ENCODE assay signal across 11 cellular contexts in the genomic region with DNA sequence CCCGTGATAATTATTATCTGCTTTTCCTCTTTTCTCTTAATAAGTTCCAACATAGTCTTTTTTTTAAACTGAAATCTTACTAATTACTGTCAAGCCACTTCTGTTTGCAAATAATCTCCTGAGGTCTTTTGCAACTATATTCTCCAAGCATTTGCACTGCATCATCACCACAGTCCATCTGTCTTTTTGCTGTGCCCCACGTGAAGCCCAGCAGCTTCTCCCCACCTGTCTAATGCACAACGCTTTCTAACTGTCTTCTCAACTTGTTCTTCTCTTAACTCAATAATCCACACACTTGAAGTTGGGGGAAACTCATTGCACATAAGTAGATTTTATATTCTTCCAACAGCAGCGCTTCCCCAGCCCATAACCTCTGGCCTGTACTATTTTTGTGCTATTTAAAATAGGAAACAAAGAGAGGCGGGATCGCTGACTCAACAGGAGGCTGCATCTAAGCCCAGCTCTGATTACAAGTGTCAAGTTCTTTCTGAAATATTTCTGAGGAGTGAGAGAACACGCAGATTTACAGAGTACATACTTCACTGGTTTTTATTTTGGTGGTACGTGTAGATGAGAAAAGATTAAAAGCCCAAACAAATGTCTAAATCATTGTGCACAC.
DNase-seq lines count a peak whose midpoint lies in the region; ATAC-seq and TF ChIP-seq lines count a peak whose summit lies in the region.
"Had no signal": no experiment of that assay in that cellular context is flagged by ENCODE, and none has a peak within 500 bp of the region (broad histone marks: within the 10 kb centered on the region; RNA-seq: fewer than 3 reads in every experiment).

No MANE protein-coding gene starts in this region.

- TF ChIP-seq CTCF in heart right ventricle (IDR thresholded peaks at IDR 0.05), result no peak

- H3K27ac ChIP-seq in heart right ventricle, result peak overlapping the region in 3 of 10 donors; percentile 38 to 54 (median 44)

- DNase-seq in SHP77 treated with DMSO at 0.1 percent for 48 hours (lab: John Stamatoyannopoulos, UW) (peak; percentile 4), SHP77 (lab: John Stamatoyannopoulos, UW) (no peak), NOMO-1 treated with dmso at 0.1 percent for 144 hours (lab: John Stamatoyannopoulos, UW; ENCODE audit: unreplicated experiment) (peak; percentile 17), heart right ventricle (no peak), skeletal muscle cell (ENCODE audit: low read depth) (peak; percentile 5), hippocampal formation (lab: John Stamatoyannopoulos, UW) (no peak), KG1 (lab: John Stamatoyannopoulos, UW) (no peak)
- DNase-seq: effector memory CD4-positive, alpha-beta T cell; small intestine had no signal

- H3K27me3 ChIP-seq in heart right ventricle, result no peaks in the 10 kb centered on the region

- no peaks in the 10 kb centered on the region for H3K36me3 ChIP-seq in heart right ventricle

- H3K4me1 ChIP-seq in heart right ventricle, result peaks cover 0 to 23% (median 14%) of the 10 kb centered on the region in 9 donors

- ATAC-seq in heart right ventricle (peak in 7 of 8 donors; percentile 47 to 80 (median 70)), GM21447 (IDR thresholded peaks at IDR 0.05; ENCODE audit: unreplicated experiment) (no peak)
- ATAC-seq: Panc1 had no signal

- intact Hi-C loops in heart right ventricle (cut with DNase I), result no loop called here

- H3K9me3 ChIP-seq in heart right ventricle, result no peaks in the 10 kb centered on the region

- H3K4me3 ChIP-seq in heart right ventricle (peak overlapping the region in 2 of 10 donors; percentile 13 to 19), skeletal muscle cell (ENCODE audit: low read depth, low read length) (no peak overlapping the region)

- 13 to 15% methylated on average over 8 of the region's 8 CpGs for WGBS in heart right ventricle, 2 donors

Comparison
In these comparisons a context has a peak if more than half of its experiments do, and no peak if none do; other contexts are left out.
1. DNase-seq: peak in SHP77 treated with DMSO at 0.1 percent for 48 hours (single experiment), NOMO-1 treated with dmso at 0.1 percent for 144 hours (single experiment) and skeletal muscle cell (single experiment); none in SHP77 (0 of 2), heart right ventricle (0 of 2), hippocampal formation (0 of 2) and KG1 (single experiment).